8 cellular contexts compared by ENCODE assay signal in genomic region chr3:177820683-177821316, GRCh38.
DNase-seq lines count a peak whose midpoint lies in the region; ATAC-seq lines count a peak whose summit lies in the region.
"Had no signal": no experiment of that assay in that cellular context is flagged by ENCODE, and none has a peak within 500 bp of the region (broad histone marks: within the 10 kb centered on the region; RNA-seq: fewer than 3 reads in every experiment).

No MANE protein-coding gene starts in this region.

- DNase-seq in OCI-M1 (lab: John Stamatoyannopoulos, UW) (peak; percentile 33), retina (peak; percentile 17), NCI-H2196 treated with DMSO at 0.1 percent for 48 hours (lab: John Stamatoyannopoulos, UW; ENCODE audit: unreplicated experiment) (no peak), DMS 273 (lab: John Stamatoyannopoulos, UW; ENCODE audit: unreplicated experiment) (no peak)
- no peak for DNase-seq in activated CD8-positive, alpha-beta memory T cell treated with anti-CD3 and anti-CD28 coated beads, Interleukin-2, amount 50 U/mL, for 48 hours
- DNase-seq: pancreas had no signal

- ATAC-seq in GM18907 (IDR thresholded peaks at IDR 0.05; ENCODE audit: unreplicated experiment) (peak; percentile 70), HG02852 (IDR thresholded peaks at IDR 0.05; ENCODE audit: unreplicated experiment) (peak; percentile 88)

Comparison
In these comparisons a context has a peak if more than half of its experiments do, and no peak if none do; other contexts are left out.
1. DNase-seq: peak in OCI-M1 (single experiment) and retina (single experiment); none in activated CD8-positive, alpha-beta memory T cell treated with anti-CD3 and anti-CD28 coated beads, Interleukin-2, amount 50 U/mL, for 48 hours (single experiment), NCI-H2196 treated with DMSO at 0.1 percent for 48 hours (single experiment) and DMS 273 (single experiment).